Comparison of ENCODE assay signal across 1 cellular context in genomic region chr6:157317129-157317814, GRCh38.
TF ChIP-seq lines count a peak whose summit lies in the region.

No MANE protein-coding gene starts in this region.

TF ChIP-seq in K562, 482 proteins besides CTCF, POLR2A, EP300 and RAD21 (continued from another document and continues in another):
- TF ChIP-seq ZNF318 (IDR thresholded peaks at IDR 0.05; ENCODE audit: borderline replicate concordance in 1 of 2, low read depth in 1 of 2) (peak in 1 of 2 experiments; percentile 64; a peak in 1 of 4 replicates), ZNF589 (CRISPR knock-in tag; IDR thresholded peaks at IDR 0.05; ENCODE audit: low read depth) (no peak), PHF21A (IDR thresholded peaks at IDR 0.05; ENCODE audit: borderline replicate concordance, low read depth) (no peak), E2F5 (CRISPR knock-in tag; IDR thresholded peaks at IDR 0.05) (no peak), C11orf30 (IDR thresholded peaks at IDR 0.05; ENCODE audit: low read depth) (peak; percentile 95), MTA2 (IDR thresholded peaks at IDR 0.05; ENCODE audit: low read depth) (0 out of 2 replicates have a peak, but pooled peaks have one; percentile 12), RB1 (IDR thresholded peaks at IDR 0.05; ENCODE audit: low read depth) (no peak), ETS2 (tag; IDR thresholded peaks at IDR 0.05; ENCODE audit: borderline replicate concordance, poor library complexity, severe bottlenecking) (no peak), ZBTB8A (IDR thresholded peaks at IDR 0.05; ENCODE audit: partially characterized antibody) (no peak), E2F4 (CRISPR knock-in tag; IDR thresholded peaks at IDR 0.05; ENCODE audit: low read depth) (no peak), L3MBTL2 (IDR thresholded peaks at IDR 0.05) (no peak; the same call in 1 of the 2 replicates), TFE3 (CRISPR knock-in tag; IDR thresholded peaks at IDR 0.05) (no peak), JUND (IDR thresholded peaks at IDR 0.05; ENCODE audit: borderline replicate concordance, low read depth, low read length) (peak; percentile 98), JUND (tag; IDR thresholded peaks at IDR 0.05; ENCODE audit: borderline replicate concordance, low read depth, low read length) (peak; percentile 99), ZFX (CRISPR knock-in tag; IDR thresholded peaks at IDR 0.05) (no peak), HINFP (tag; conservative IDR thresholded peaks at IDR 0.05; ENCODE audit: low read depth) (peak; percentile 43; the same call in 1 of the 2 replicates), E2F6 (IDR thresholded peaks at IDR 0.05; ENCODE audit: borderline replicate concordance in 1 of 2, extremely low read depth in 1 of 2, insufficient read depth in 1 of 2, insufficient read length in 1 of 2, low read depth in 1 of 2, low read length in 1 of 2, poor library complexity in 1 of 2, severe bottlenecking in 1 of 2) (no peak), BDP1 (IDR thresholded peaks at IDR 0.05; ENCODE audit: insufficient read depth, insufficient read length) (no peak), HNRNPLL (IDR thresholded peaks at IDR 0.05; ENCODE audit: low read depth, low read length, poor library complexity, severe bottlenecking) (peak; percentile 76), TSC22D4 (tag; IDR thresholded peaks at IDR 0.05) (no peak), NUFIP1 (IDR thresholded peaks at IDR 0.05; ENCODE audit: partially characterized antibody) (no peak), CHD7 (IDR thresholded peaks at IDR 0.05; ENCODE audit: low read depth, low read length) (no peak), ZSCAN29 (IDR thresholded peaks at IDR 0.05) (0 out of 2 replicates have a peak, but pooled peaks have one; percentile 11), ZNF785 (CRISPR knock-in tag; IDR thresholded peaks at IDR 0.05) (no peak), ZNF717 (CRISPR knock-in tag; IDR thresholded peaks at IDR 0.05) (no peak), ZNF384 (IDR thresholded peaks at IDR 0.05; ENCODE audit: low read depth, low read length) (no peak), TCF3 (CRISPR knock-in tag; IDR thresholded peaks at IDR 0.05) (peak; percentile 32; the same call in 1 of the 2 replicates), RFX1 (IDR thresholded peaks at IDR 0.05) (0 out of 2 replicates have a peak, but pooled peaks have one; percentile 8), EHMT2 (IDR thresholded peaks at IDR 0.05) (peak; percentile 93), KAT2B (IDR thresholded peaks at IDR 0.05; ENCODE audit: low read depth, low read length) (no peak), ZNF551 (CRISPR knock-in tag; IDR thresholded peaks at IDR 0.05) (no peak)
